Comparison of ENCODE assay signal across 25 cellular contexts in the genomic region with DNA sequence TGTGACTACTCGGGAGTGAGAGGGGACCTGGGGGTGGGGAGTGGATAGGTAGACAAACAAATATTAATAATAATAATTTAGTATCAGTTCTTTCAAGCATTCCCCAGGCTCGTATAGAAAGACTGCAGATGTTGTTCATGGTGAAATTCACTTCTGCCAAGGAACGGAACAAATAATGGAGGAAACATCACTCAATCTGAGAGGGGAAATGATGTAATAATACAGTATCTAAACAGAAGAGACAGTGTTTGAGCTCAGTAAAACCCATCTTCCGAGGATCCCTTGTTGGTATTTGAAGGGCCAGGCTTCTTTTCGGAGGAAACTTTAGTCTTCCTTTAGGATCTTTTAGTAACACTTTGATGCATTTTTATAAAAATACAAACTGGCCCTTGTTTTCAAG.
DNase-seq lines count a peak whose midpoint lies in the region; ATAC-seq, FAIRE-seq and TF ChIP-seq lines count a peak whose summit lies in the region.
"Had no signal": no experiment of that assay in that cellular context is flagged by ENCODE, and none has a peak within 500 bp of the region (broad histone marks: within the 10 kb centered on the region; RNA-seq: fewer than 3 reads in every experiment).

No MANE protein-coding gene starts in this region.

- no peaks in the 10 kb centered on the region for H3K36me3 Mint-ChIP-seq in activated B cell treated with CpG ODN at 0.5 μM for 24 hours (ENCODE audit: low read depth)
- no peaks in the 10 kb centered on the region for H3K36me3 Mint-ChIP-seq in naive thymus-derived CD8-positive, alpha-beta T cell
- H3K36me3 Mint-ChIP-seq: CD8-positive, alpha-beta T cell; T-cell had no signal

- H3K9me3 Mint-ChIP-seq in activated B cell treated with CpG ODN at 0.5 μM for 24 hours, result no peaks in the 10 kb centered on the region
- H3K9me3 Mint-ChIP-seq in naive thymus-derived CD8-positive, alpha-beta T cell, result no peaks in the 10 kb centered on the region
- H3K9me3 Mint-ChIP-seq: activated CD4-positive, alpha-beta T cell treated with anti-CD3 and anti-CD28 coated beads, Interleukin-2, amount 10 ng/mL, durations not matched to agents 24 days and 14 days; CD8-positive, alpha-beta T cell; dendritic cell treated with granulocyte-macrophage colony-stimulating factor and Interleukin-4, amounts not matched to agents 40 ng/mL and 50 ng/mL, for 4 days; T-cell had no signal

- H3K4me3 Mint-ChIP-seq in activated B cell treated with CpG ODN at 0.5 μM for 24 hours, result peak overlapping the region; percentile 79
- no peak overlapping the region for H3K4me3 Mint-ChIP-seq in naive thymus-derived CD8-positive, alpha-beta T cell
- H3K4me3 Mint-ChIP-seq: activated CD4-positive, alpha-beta T cell treated with anti-CD3 and anti-CD28 coated beads, Interleukin-2, amount 10 ng/mL, durations not matched to agents 24 days and 14 days; CD8-positive, alpha-beta T cell; dendritic cell treated with granulocyte-macrophage colony-stimulating factor and Interleukin-4, amounts not matched to agents 40 ng/mL and 50 ng/mL, for 4 days; T-cell had no signal

- ATAC-seq in GM18520 (IDR thresholded peaks at IDR 0.05; ENCODE audit: unreplicated experiment), result peak; percentile 30
- ATAC-seq in GM21576 (IDR thresholded peaks at IDR 0.05; ENCODE audit: unreplicated experiment), result peak; percentile 38
- peak; percentile 32 for ATAC-seq in HG03108 (IDR thresholded peaks at IDR 0.05; ENCODE audit: unreplicated experiment)
- ATAC-seq in activated B cell treated with CpG ODN at 0.5 μM for 24 hours (ENCODE audit: low read depth), result peak; percentile 53
- ATAC-seq in naive thymus-derived CD8-positive, alpha-beta T cell, result no peak
- ATAC-seq: CD8-positive, alpha-beta T cell; lower lobe of right lung; T-cell had no signal

- intact Hi-C loops in activated B cell treated with CpG ODN at 0.5 μM for 24 hours (cut with micrococcal nuclease), result loop anchor here (1.0 to 5.0 kb wide), 8 partner anchors 12 to 353 kb away; a partner anchor contains a TSS

- no peak for TF ChIP-seq CTCF in activated B cell treated with CpG ODN at 0.5 μM for 24 hours (IDR thresholded peaks at IDR 0.05)

- H3K4me1 Mint-ChIP-seq in activated B cell treated with CpG ODN at 0.5 μM for 24 hours, result peaks cover 42% of the 10 kb centered on the region
- H3K4me1 Mint-ChIP-seq in naive thymus-derived CD8-positive, alpha-beta T cell, result no peaks in the 10 kb centered on the region
- H3K4me1 Mint-ChIP-seq: activated CD4-positive, alpha-beta T cell treated with anti-CD3 and anti-CD28 coated beads, Interleukin-2, amount 10 ng/mL, durations not matched to agents 24 days and 14 days; T-cell had no signal

- CTCF ChIA-PET in activated B cell treated with CpG ODN at 0.5 μM for 24 hours (lab: Charles Lee), result interaction anchor here (1.3 to 1.9 kb wide), 2 partner anchors 13 to 19 kb away, joined by 3 to 5 read pairs; no protein-coding TSS in a partner anchor

- TF ChIP-seq POLR2A in GM12892 (IDR thresholded peaks at IDR 0.05; ENCODE audit: low read depth, low read length), result no peak

- POLR2A ChIA-PET in activated B cell treated with CpG ODN at 0.5 μM for 24 hours (lab: Charles Lee), result interaction anchor here (0.6 to 1.5 kb wide), 4 partner anchors 20 to 216 kb away, joined by 3 to 5 read pairs (median 3); a partner anchor contains a TSS
- POLR2A ChIA-PET in naive thymus-derived CD8-positive, alpha-beta T cell (lab: Charles Lee), result no interaction called here

- DNase-seq in activated B cell treated with CpG ODN at 0.5 μM for 24 hours (no peak), MV-4-11 (lab: John Stamatoyannopoulos, UW) (no peak), GM12892 (ENCODE audit: insufficient read length) (no peak)
- DNase-seq in naive thymus-derived CD8-positive, alpha-beta T cell, result no peak
- DNase-seq: activated CD4-positive, alpha-beta T cell treated with anti-CD3 and anti-CD28 coated beads, Interleukin-2, amount 10 ng/mL, durations not matched to agents 24 days and 14 days; activated CD8-positive, alpha-beta memory T cell treated with anti-CD3 and anti-CD28 coated beads, Interleukin-2, amount 50 U/mL, for 48 hours; activated effector memory CD4-positive, alpha-beta T cell treated with anti-CD3 and anti-CD28 coated beads, Interleukin-2, amount 50 U/mL, for 16 hours; adrenal gland; CD8-positive, alpha-beta T cell; GOT3; Kasumi-1; lower lobe of right lung; NCI-H1092; NCI-H2029 treated with DMSO at 0.1 percent for 48 hours; NCI-H510A treated with DMSO at 0.1 percent for 48 hours; OCI-M1; SHP77; T-cell had no signal

- FAIRE-seq in GM12892 (lab: Jason Lieb, UNC), result no peak
- FAIRE-seq: bronchial epithelial cell, GM19239, islet of Langerhans had no signal

- peak overlapping the region; percentile 92 for H3K27ac Mint-ChIP-seq in activated B cell treated with CpG ODN at 0.5 μM for 24 hours
- H3K27ac Mint-ChIP-seq in naive thymus-derived CD8-positive, alpha-beta T cell, result no peak overlapping the region
- H3K27ac Mint-ChIP-seq: activated CD4-positive, alpha-beta T cell treated with anti-CD3 and anti-CD28 coated beads, Interleukin-2, amount 10 ng/mL, durations not matched to agents 24 days and 14 days; CD8-positive, alpha-beta T cell; dendritic cell treated with granulocyte-macrophage colony-stimulating factor and Interleukin-4, amounts not matched to agents 40 ng/mL and 50 ng/mL, for 4 days; T-cell had no signal

- H3K27me3 Mint-ChIP-seq in activated B cell treated with CpG ODN at 0.5 μM for 24 hours, result peaks cover 8% of the 10 kb centered on the region
- H3K27me3 Mint-ChIP-seq in naive thymus-derived CD8-positive, alpha-beta T cell, result peaks cover 16 to 46% (median 25%) of the 10 kb centered on the region in 5 donors

Comparison
In these comparisons a context has a peak if more than half of its experiments do, and no peak if none do; other contexts are left out.
1. ATAC-seq: peak in GM18520 (single experiment), GM21576 (single experiment), HG03108 (single experiment) and activated B cell treated with CpG ODN at 0.5 μM for 24 hours (single experiment); none in naive thymus-derived CD8-positive, alpha-beta T cell (0 of 2).